1 cellular context compared by ENCODE assay signal in the genomic region with DNA sequence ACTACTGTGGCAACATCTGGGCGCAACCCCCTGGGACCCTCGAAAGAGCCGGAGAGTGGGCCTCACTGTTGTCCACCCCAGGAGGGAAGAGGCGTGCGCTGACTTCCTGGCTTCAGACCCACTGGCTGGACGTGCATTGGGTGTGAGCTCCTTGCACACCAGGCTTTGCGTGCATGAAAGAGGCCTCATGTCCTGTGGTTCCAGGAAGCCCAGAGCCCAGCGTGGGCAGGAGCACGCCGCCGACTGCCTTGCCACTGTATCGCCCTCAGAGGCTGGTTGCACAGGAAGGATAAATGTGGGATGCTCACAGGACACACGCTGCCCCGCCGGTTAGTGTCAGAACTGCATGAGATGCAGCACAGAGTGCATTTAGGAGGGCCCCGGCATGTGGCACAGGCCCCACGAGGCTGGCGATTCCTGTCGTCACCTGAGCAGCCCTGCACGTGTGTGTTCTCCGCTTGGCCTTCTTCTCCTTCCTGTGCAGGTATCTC.
TF ChIP-seq lines count a peak whose summit lies in the region.

No MANE protein-coding gene starts in this region.

TF ChIP-seq in A549, 52 proteins besides CTCF, POLR2A, EP300 and RAD21:
- TF ChIP-seq MYC (IDR thresholded peaks at IDR 0.05; ENCODE audit: borderline replicate concordance, low read length) (no peak), HDAC2 (IDR thresholded peaks at IDR 0.05) (no peak), TFCP2L1 (CRISPR knock-in tag; IDR thresholded peaks at IDR 0.05) (no peak), NPAS2 (CRISPR knock-in tag; IDR thresholded peaks at IDR 0.05; ENCODE audit: borderline replicate concordance) (no peak), CBX8 (IDR thresholded peaks at IDR 0.05) (no peak), NR3C1 (IDR thresholded peaks at IDR 0.05) (no peak), CEBPB (IDR thresholded peaks at IDR 0.05) (no peak), SREBF2 (IDR thresholded peaks at IDR 0.05) (no peak), CBX2 (IDR thresholded peaks at IDR 0.05; ENCODE audit: borderline replicate concordance, low read depth) (no peak), HEYL (CRISPR knock-in tag; IDR thresholded peaks at IDR 0.05) (no peak), ZSCAN20 (CRISPR knock-in tag; IDR thresholded peaks at IDR 0.05) (no peak)
- TF ChIP-seq, protein P1, sequence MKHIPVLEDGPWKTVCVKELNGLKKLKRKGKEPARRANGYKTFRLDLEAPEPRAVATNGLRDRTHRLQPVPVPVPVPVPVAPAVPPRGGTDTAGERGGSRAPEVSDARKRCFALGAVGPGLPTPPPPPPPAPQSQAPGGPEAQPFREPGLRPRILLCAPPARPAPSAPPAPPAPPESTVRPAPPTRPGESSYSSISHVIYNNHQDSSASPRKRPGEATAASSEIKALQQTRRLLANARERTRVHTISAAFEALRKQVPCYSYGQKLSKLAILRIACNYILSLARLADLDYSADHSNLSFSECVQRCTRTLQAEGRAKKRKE (CRISPR knock-in tag; IDR thresholded peaks at IDR 0.05; ENCODE audit: low read depth): no peak
- TF ChIP-seq, protein P2, sequence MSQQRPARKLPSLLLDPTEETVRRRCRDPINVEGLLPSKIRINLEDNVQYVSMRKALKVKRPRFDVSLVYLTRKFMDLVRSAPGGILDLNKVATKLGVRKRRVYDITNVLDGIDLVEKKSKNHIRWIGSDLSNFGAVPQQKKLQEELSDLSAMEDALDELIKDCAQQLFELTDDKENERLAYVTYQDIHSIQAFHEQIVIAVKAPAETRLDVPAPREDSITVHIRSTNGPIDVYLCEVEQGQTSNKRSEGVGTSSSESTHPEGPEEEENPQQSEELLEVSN (IDR thresholded peaks at IDR 0.05; ENCODE audit: borderline replicate concordance, low read depth): no peak
